In the genomic region with DNA sequence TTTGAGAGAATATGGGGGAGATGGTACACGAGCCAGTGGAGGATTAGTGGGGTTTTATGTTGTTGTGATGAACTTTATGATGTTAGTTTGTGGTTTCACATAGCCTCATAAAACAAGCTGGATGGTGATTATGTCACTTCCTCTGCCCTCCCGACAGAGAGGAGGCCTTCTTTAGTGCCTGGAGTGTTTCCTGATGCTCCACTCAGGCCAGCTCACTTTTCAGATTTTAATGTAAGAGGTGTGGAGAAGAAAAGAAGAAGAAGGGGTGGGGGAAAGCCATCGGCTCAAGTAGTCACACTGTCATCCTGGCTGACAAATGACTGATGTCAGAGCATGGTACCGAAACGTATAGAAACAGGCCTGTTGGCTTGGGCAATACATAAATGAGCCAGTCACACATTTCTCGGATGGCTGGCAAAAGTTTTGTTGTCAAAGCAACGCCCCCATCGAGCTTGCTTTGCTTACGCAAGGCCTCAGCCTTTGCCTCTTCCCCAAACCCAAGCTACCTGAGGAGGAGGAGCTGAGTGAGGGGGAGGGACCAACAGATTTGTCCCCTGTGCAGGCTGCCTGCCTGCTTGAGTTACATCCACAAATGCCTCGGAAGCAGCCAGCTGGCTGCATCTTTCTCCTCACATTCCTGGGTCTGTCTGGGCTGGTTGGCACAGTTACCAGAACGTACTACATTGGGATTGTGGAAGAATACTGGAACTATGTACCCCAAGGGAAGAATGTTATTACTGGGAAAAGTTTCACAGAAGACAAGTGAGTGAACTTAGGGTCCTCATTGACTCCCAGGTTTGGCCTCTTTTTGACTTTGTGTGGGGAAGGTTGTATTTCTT, we compare ENCODE assay signal across 22 cellular contexts. TPM values are rescaled to one million over a fixed set of nuclear protein-coding genes. Genes with fewer than 3 reads are reported as not detected.
DNase-seq lines count a peak whose midpoint lies in the region; ATAC-seq, FAIRE-seq and TF ChIP-seq lines count a peak whose summit lies in the region.
"Had no signal": no experiment of that assay in that cellular context is flagged by ENCODE, and none has a peak within 500 bp of the region (broad histone marks: within the 10 kb centered on the region; RNA-seq: fewer than 3 reads in every experiment).

Gene HEPHL1, plus strand, starts transcription at position 578 of the 839 bp plus-strand sequence. Its CDS starts 15 bp downstream, at position 593.

- no peak within 1 kb of the TSS for H3K4ac ChIP-seq in mesenchymal stem cell (ENCODE audit: low read depth in 1 of 2, low read length in 2 of 2)

- no peak within 1 kb of the TSS for H2BK120ac ChIP-seq in mesenchymal stem cell (ENCODE audit: low read depth, low read length)

- no peaks in the 10 kb centered on the region for H3K36me3 Mint-ChIP-seq in stimulated activated effector memory CD8-positive, alpha-beta T cell treated with anti-CD3 and anti-CD28 coated beads, Interleukin-12 subunit alpha, Interleukin-12 subunit beta, amount 100 ng/mL, for 72 hours
- H3K36me3 Mint-ChIP-seq in immature natural killer cell: no peaks in the 10 kb centered on the region
- H3K36me3 Mint-ChIP-seq: activated CD4-positive, alpha-beta memory T cell treated with anti-CD3 and anti-CD28 coated beads for 36 hours had no signal

- H3K4me3 Mint-ChIP-seq in stimulated activated effector memory CD8-positive, alpha-beta T cell treated with anti-CD3 and anti-CD28 coated beads, Interleukin-12 subunit alpha, Interleukin-12 subunit beta, amount 100 ng/mL, for 72 hours: no peak within 1 kb of the TSS
- H3K4me3 Mint-ChIP-seq in immature natural killer cell: no peak within 1 kb of the TSS
- H3K4me3 Mint-ChIP-seq: activated CD4-positive, alpha-beta memory T cell treated with anti-CD3 and anti-CD28 coated beads for 36 hours; activated T-cell treated with anti-CD3 and anti-CD28 coated beads, Interleukin-2, amount 50 U/mL, for 24 hours; naive thymus-derived CD8-positive, alpha-beta T cell had no signal

- no peaks in the 10 kb centered on the region for H3K9me3 Mint-ChIP-seq in stimulated activated effector memory CD8-positive, alpha-beta T cell treated with anti-CD3 and anti-CD28 coated beads, Interleukin-12 subunit alpha, Interleukin-12 subunit beta, amount 100 ng/mL, for 72 hours
- H3K9me3 Mint-ChIP-seq in immature natural killer cell: peaks cover 0 to 2% (median 0%) of the 10 kb centered on the region in 6 donors
- H3K9me3 Mint-ChIP-seq: activated CD4-positive, alpha-beta memory T cell treated with anti-CD3 and anti-CD28 coated beads for 36 hours; activated T-cell treated with anti-CD3 and anti-CD28 coated beads, Interleukin-2, amount 50 U/mL, for 24 hours had no signal

- peaks cover 0 to 2% (median 0%) of the 10 kb centered on the region in 3 donors for H3K27me3 Mint-ChIP-seq in immature natural killer cell (ENCODE audit: low read depth in 3 of 3)

- no peak within 1 kb of the TSS for H2BK15ac ChIP-seq in mesenchymal stem cell (ENCODE audit: low read depth, poor library complexity, severe bottlenecking)

- WGBS in GM23248 (ENCODE audit: low coverage in 1 of 2, low lambda C conversion rate in 2 of 2, missing lambda C conversion rate in 2 of 2), 2 experiments: 18 to 27% methylated on average over 11 of the region's 11 CpGs
- 56% methylated on average over 9 of the region's 11 CpGs for WGBS in mesenchymal stem cell
- WGBS in pancreas, 2 donors: 54 to 57% methylated on average over 11 of the region's 11 CpGs

- H3K36me3 ChIP-seq in GM23248 (ENCODE audit: low read depth) (no peaks in the 10 kb centered on the region), bronchial epithelial cell (ENCODE audit: control insufficient read depth, insufficient read depth, low read length) (no peaks in the 10 kb centered on the region), mesenchymal stem cell (ENCODE audit: control insufficient read depth in 1 of 2, insufficient read depth in 2 of 2, low read depth in 1 of 2, low read length in 2 of 2) (no peaks in the 10 kb centered on the region), pancreas (no peaks in the 10 kb centered on the region)
- H3K36me3 ChIP-seq: lower lobe of right lung had no signal

- H4K20me1 ChIP-seq in GM23248 (ENCODE audit: insufficient read depth): no peaks in the 10 kb centered on the region

- H3K4me3 ChIP-seq in GM23248 (no peak within 1 kb of the TSS), NB4 (ENCODE audit: low read depth, low read length) (no peak within 1 kb of the TSS), bronchial epithelial cell (ENCODE audit: low read depth, low read length) (no peak within 1 kb of the TSS), mesenchymal stem cell (ENCODE audit: insufficient read depth in 1 of 2, low read depth in 1 of 2, low read length in 2 of 2) (no peak within 1 kb of the TSS), pancreas (no peak within 1 kb of the TSS)
- H3K4me3 ChIP-seq: lower lobe of right lung had no signal

- H3K79me1 ChIP-seq in mesenchymal stem cell (replicated peaks; ENCODE audit: low read length, poor library complexity, severe bottlenecking): no peaks in the 10 kb centered on the region

- H3K23ac ChIP-seq in mesenchymal stem cell (ENCODE audit: low read length in 2 of 2): no peak within 1 kb of the TSS

- H2AFZ ChIP-seq in GM23248: no peak within 1 kb of the TSS
- H2AFZ ChIP-seq in mesenchymal stem cell (ENCODE audit: low read depth, low read length): no peak within 1 kb of the TSS

- no peak within 1 kb of the TSS for H2BK12ac ChIP-seq in mesenchymal stem cell (ENCODE audit: low read length in 2 of 2)

- no peak within 1 kb of the TSS for H4K91ac ChIP-seq in mesenchymal stem cell (ENCODE audit: low read length)

- H3K9me2 ChIP-seq in GM23248 (ENCODE audit: insufficient read depth): no peaks in the 10 kb centered on the region

- no peak for TF ChIP-seq POLR2A in NB4 (IDR thresholded peaks at IDR 0.05; ENCODE audit: extremely low read depth, insufficient read length)

- intact Hi-C loops in pancreas (cut with DNase I): no loop called here

- H3K18ac ChIP-seq in mesenchymal stem cell (ENCODE audit: low read depth in 1 of 2, low read length in 2 of 2): no peak within 1 kb of the TSS

- peak within 1 kb of the TSS; percentile 50 for H4K8ac ChIP-seq in mesenchymal stem cell (ENCODE audit: low read length)

- H2AK5ac ChIP-seq in mesenchymal stem cell (ENCODE audit: low read length, severe bottlenecking): no peak within 1 kb of the TSS

- in situ Hi-C loops in GM23248 (cut with MboI): no loop called here

- ATAC-seq in stimulated activated effector memory CD8-positive, alpha-beta T cell treated with anti-CD3 and anti-CD28 coated beads, Interleukin-12 subunit alpha, Interleukin-12 subunit beta, amount 100 ng/mL, for 72 hours: no peak
- no peak for ATAC-seq in pancreas
- ATAC-seq: lower lobe of right lung; naive thymus-derived CD8-positive, alpha-beta T cell had no signal

- no peak within 1 kb of the TSS for H3K27ac Mint-ChIP-seq in stimulated activated effector memory CD8-positive, alpha-beta T cell treated with anti-CD3 and anti-CD28 coated beads, Interleukin-12 subunit alpha, Interleukin-12 subunit beta, amount 100 ng/mL, for 72 hours
- no peak within 1 kb of the TSS for H3K27ac Mint-ChIP-seq in immature natural killer cell
- H3K27ac Mint-ChIP-seq: activated CD4-positive, alpha-beta memory T cell treated with anti-CD3 and anti-CD28 coated beads for 36 hours; activated T-cell treated with anti-CD3 and anti-CD28 coated beads, Interleukin-2, amount 50 U/mL, for 24 hours; naive thymus-derived CD8-positive, alpha-beta T cell had no signal

- H3K27ac ChIP-seq in GM23248: no peak within 1 kb of the TSS
- no peak within 1 kb of the TSS for H3K27ac ChIP-seq in mesenchymal stem cell (ENCODE audit: low read length, poor library complexity, severe bottlenecking)
- H3K27ac ChIP-seq in pancreas: no peak within 1 kb of the TSS
- H3K27ac ChIP-seq: lower lobe of right lung had no signal

- no peak within 1 kb of the TSS for H3K14ac ChIP-seq in mesenchymal stem cell (ENCODE audit: low read length in 2 of 2)

- H3K9ac ChIP-seq in GM23248: no peak within 1 kb of the TSS
- H3K9ac ChIP-seq in mesenchymal stem cell (ENCODE audit: low read length): no peak within 1 kb of the TSS

- H3K4me1 ChIP-seq in GM23248 (ENCODE audit: insufficient read depth) (no peaks in the 10 kb centered on the region), mesenchymal stem cell (ENCODE audit: control insufficient read depth, insufficient read depth, low read depth, low read length) (no peaks in the 10 kb centered on the region), pancreas (no peaks in the 10 kb centered on the region)
- H3K4me1 ChIP-seq: lower lobe of right lung had no signal

- H3K4me1 Mint-ChIP-seq in stimulated activated effector memory CD8-positive, alpha-beta T cell treated with anti-CD3 and anti-CD28 coated beads, Interleukin-12 subunit alpha, Interleukin-12 subunit beta, amount 100 ng/mL, for 72 hours: no peaks in the 10 kb centered on the region
- no peaks in the 10 kb centered on the region for H3K4me1 Mint-ChIP-seq in immature natural killer cell
- H3K4me1 Mint-ChIP-seq: naive thymus-derived CD8-positive, alpha-beta T cell had no signal

- TF ChIP-seq CTCF in NB4 (IDR thresholded peaks at IDR 0.05; ENCODE audit: low read depth, low read length) (no peak), bronchial epithelial cell (IDR thresholded peaks at IDR 0.05; ENCODE audit: insufficient read depth, low read length, severe bottlenecking) (no peak), pancreas (IDR thresholded peaks at IDR 0.05) (no peak)

- H3K4me2 ChIP-seq in GM23248 (ENCODE audit: unreplicated experiment) (no peak within 1 kb of the TSS), mesenchymal stem cell (ENCODE audit: low read length, poor library complexity, severe bottlenecking) (no peak within 1 kb of the TSS)

- H3K27me3 ChIP-seq in GM23248 (replicated peaks; ENCODE audit: insufficient read depth): no peaks in the 10 kb centered on the region
- H3K27me3 ChIP-seq in bronchial epithelial cell (ENCODE audit: control insufficient read depth, insufficient read depth, low read length): no peaks in the 10 kb centered on the region
- H3K27me3 ChIP-seq in mesenchymal stem cell (ENCODE audit: control insufficient read depth in 1 of 2, insufficient read depth in 1 of 2, low read length in 2 of 2): no peaks in the 10 kb centered on the region
- H3K27me3 ChIP-seq in pancreas: no peaks in the 10 kb centered on the region

- no peaks in the 10 kb centered on the region for H3K79me2 ChIP-seq in GM23248 (ENCODE audit: insufficient read depth)

- DNase-seq in GM23248 (peak; percentile 18), NB4 (ENCODE audit: low read depth) (peak; percentile 50), bronchial epithelial cell (ENCODE audit: low read depth) (peak; percentile 90), mesenchymal stem cell (no peak), pancreas (no peak), NCI-H2081 treated with DMSO at 0.1 percent for 48 hours (lab: John Stamatoyannopoulos, UW) (no peak), immature natural killer cell (no peak)
- DNase-seq in stimulated activated effector memory CD8-positive, alpha-beta T cell treated with anti-CD3 and anti-CD28 coated beads, Interleukin-12 subunit alpha, Interleukin-12 subunit beta, amount 100 ng/mL, for 72 hours (ENCODE audit: low spot score in 2 of 2): no peak
- DNase-seq: activated CD4-positive, alpha-beta memory T cell treated with anti-CD3 and anti-CD28 coated beads for 36 hours; activated naive CD4-positive, alpha-beta T cell treated with anti-CD3 and anti-CD28 coated beads, Interleukin-2, amount 50 U/mL, for 16 hours; activated T-cell treated with anti-CD3 and anti-CD28 coated beads, Interleukin-2, amount 50 U/mL, for 24 hours; lower lobe of right lung; MM.1S; naive thymus-derived CD8-positive, alpha-beta T cell; NCI-H187; NCI-H510A; SHP77; stimulated activated CD4-positive, alpha-beta T cell treated with anti-CD3 and anti-CD28 coated beads, Interleukin-4, amount 100 ng/mL, for 1 hour; T-helper 1 cell had no signal

- H3K9me3 ChIP-seq in GM23248 (ENCODE audit: low read depth) (no peaks in the 10 kb centered on the region), mesenchymal stem cell (ENCODE audit: control insufficient read depth, low read length) (peaks cover under 1% of the 10 kb centered on the region), pancreas (no peaks in the 10 kb centered on the region)
- H3K9me3 ChIP-seq: lower lobe of right lung had no signal

- H3F3A ChIP-seq in GM23248 (ENCODE audit: insufficient read depth): no peaks in the 10 kb centered on the region

- H2BK5ac ChIP-seq in mesenchymal stem cell (ENCODE audit: low read depth, low read length, poor library complexity, severe bottlenecking): no peak within 1 kb of the TSS

- FAIRE-seq in bronchial epithelial cell (lab: Jason Lieb, UNC): no peak
- FAIRE-seq in pancreas (lab: Jason Lieb, UNC): no peak
- FAIRE-seq: colon, frontal cortex had no signal

RNA-seq across cellular contexts. Expression of gene HEPHL1, which starts in this region (rescaled TPM):
- total RNA-seq in GM23248 (2014; rRNA removed; shearing (Covaris generic)): not detected in 2 replicates
- polyA plus RNA-seq in GM23248 (2016; fragmentation: Nextera tagmentation; extraction: Ambion mirVana) (not detected in 2 replicates), pancreas (not detected), immature natural killer cell (not detected)
- total RNA-seq in bronchial epithelial cell (0.26 and 0.51 TPM in 2 replicates), pancreas (not detected)
- polyA plus RNA-seq in mesenchymal stem cell (2013, experiment 1 of 2): not detected
- polyA plus RNA-seq in mesenchymal stem cell (2013, experiment 2 of 2): not detected
- total RNA-seq: activated CD4-positive, alpha-beta memory T cell treated with anti-CD3 and anti-CD28 coated beads for 36 hours; frontal cortex; lower lobe of right lung; naive thymus-derived CD8-positive, alpha-beta T cell; subcutaneous adipose tissue had no signal
- polyA plus RNA-seq: naive thymus-derived CD8-positive, alpha-beta T cell had no signal

Comparison
In these comparisons a context has a peak if more than half of its experiments do, and no peak if none do; other contexts are left out.
1. Peak in DNase-seq in GM23248; RNA of the gene not detected or under 1 TPM.
2. Peak in DNase-seq in bronchial epithelial cell; RNA of the gene not detected or under 1 TPM.